ENCODE assay signal across 8 cellular contexts in the genomic region with DNA sequence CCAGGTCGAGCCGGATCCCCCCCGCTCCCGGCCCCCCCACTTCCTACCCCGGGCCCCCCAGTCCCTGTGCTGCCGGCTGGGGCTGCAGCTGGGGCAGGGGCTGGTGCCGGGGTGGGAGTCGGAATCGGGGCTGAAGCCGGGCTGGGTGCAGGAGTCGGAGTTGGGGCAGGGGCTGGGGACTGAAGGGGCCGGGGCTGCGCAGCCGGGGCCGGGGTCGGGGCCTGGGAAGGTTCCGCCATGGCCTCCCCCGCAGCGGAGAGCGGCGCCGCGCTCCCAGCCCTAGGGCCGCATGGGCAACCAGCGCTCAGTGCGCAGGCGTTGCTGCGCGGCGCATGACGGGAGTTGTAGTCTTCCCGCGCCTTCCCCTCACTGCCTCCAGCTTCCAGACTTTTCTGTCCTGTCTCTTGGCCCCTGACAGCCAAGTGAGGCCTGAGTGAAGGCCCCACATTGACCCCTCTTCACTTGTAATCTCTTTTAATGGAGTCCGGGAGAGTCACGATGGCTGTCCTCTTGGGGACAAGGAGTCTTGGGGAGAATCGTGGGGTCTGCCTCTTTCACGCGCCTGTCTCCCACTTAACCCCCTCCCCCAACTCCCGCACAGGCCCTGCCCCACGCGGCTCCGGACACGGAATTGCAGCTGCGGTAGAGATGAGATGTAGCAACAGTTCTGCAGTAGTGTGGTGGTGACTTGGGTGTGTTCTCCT. TPM values are rescaled to one million over a fixed set of nuclear protein-coding genes. Genes with fewer than 3 reads are reported as not detected.
DNase-seq lines count a peak whose midpoint lies in the region; ATAC-seq, FAIRE-seq and TF ChIP-seq lines count a peak whose summit lies in the region.

A gene (minus strand): TSS at position 302 of the 704 bp plus-strand sequence. CDS start 63 bp downstream, at position 239.

- ATAC-seq in A549 (peak; percentile 78 to 93), GM18502 (IDR thresholded peaks at IDR 0.05; ENCODE audit: poor library complexity, unreplicated experiment) (peak; percentile 74), HG03565 (IDR thresholded peaks at IDR 0.05; ENCODE audit: unreplicated experiment) (peak; percentile 53), mucosa of descending colon (peak; percentile 86)

- H3K36me3 ChIP-seq in mucosa of descending colon (ENCODE audit: low read depth) = no peaks in the 10 kb centered on the region

- WGBS in A549 (ENCODE audit: missing lambda C conversion rate) = 17% methylated on average over 28 of the region's 44 CpGs

- H3K9me3 ChIP-seq in A549 = no peaks in the 10 kb centered on the region
- no peaks in the 10 kb centered on the region for H3K9me3 ChIP-seq in mucosa of descending colon

- TF ChIP-seq RAD21 in A549 (conservative IDR thresholded peaks at IDR 0.05 in 1 of 2, IDR thresholded peaks at IDR 0.05 in 1 of 2) = no peak

- peak; percentile 28 for FAIRE-seq in A549 (lab: Jason Lieb, UNC)

- H3K4me3 ChIP-seq in A549 (peak within 1 kb of the TSS; percentile 93), epithelial cell of proximal tubule (ENCODE audit: low read depth, low read length) (peak within 1 kb of the TSS; percentile 65), mucosa of descending colon (peak within 1 kb of the TSS; percentile 50)

- DNase-seq in A549 (ENCODE audit: low read depth in 1 of 2, low spot score in 1 of 2) (peak; percentile 89 to 99), OCI-M1 (lab: John Stamatoyannopoulos, UW) (peak; percentile 90), activated T-cell treated with anti-CD3 and anti-CD28 coated beads for 4 hours (peak; percentile 72), epithelial cell of proximal tubule (ENCODE audit: low read depth) (no peak), mucosa of descending colon (peak; percentile 87 to 89 (median 89))
- peak; percentile 64 to 69 for DNase-seq in stimulated activated CD8-positive, alpha-beta memory T cell treated with anti-CD3 and anti-CD28 coated beads, Interleukin-2, amount 100 ng/mL, for 48 hours (ENCODE audit: low read depth in 2 of 2)

- POLR2A ChIA-PET in A549 (lab: Yijun Ruan, JAX) = interaction anchor here (0.6 to 1.6 kb wide), 11 partner anchors 11 to 456 kb away, joined by 3 to 10 read pairs (median 5); a partner anchor contains a TSS

- CTCF ChIA-PET in A549 (lab: Yijun Ruan, JAX) = interaction anchor here (0.6 to 39.5 kb wide), 16 partner anchors 10 to 406 kb away, joined by 3 to 658 read pairs (median 9); a partner anchor contains a TSS

- intact Hi-C loops in mucosa of descending colon (cut with DNase I, micrococcal nuclease) = no loop called here

- peaks cover 16% of the 10 kb centered on the region for H3K4me1 ChIP-seq in A549
- H3K4me1 ChIP-seq in mucosa of descending colon (ENCODE audit: low read depth) = peaks cover 17% of the 10 kb centered on the region

- peak within 1 kb of the TSS; percentile 94 to 98 for H3K27ac ChIP-seq in A549

- TF ChIP-seq CTCF in A549 (IDR thresholded peaks at IDR 0.05) (no peak), epithelial cell of proximal tubule (conservative IDR thresholded peaks at IDR 0.05; ENCODE audit: low read depth, low read length) (no peak), mucosa of descending colon (IDR thresholded peaks at IDR 0.05) (no peak)

- peak; percentile 93 for TF ChIP-seq POLR2A in A549 (IDR thresholded peaks at IDR 0.05; ENCODE audit: low read length)

- no peak for TF ChIP-seq EP300 in A549 (IDR thresholded peaks at IDR 0.05)

- peak within 1 kb of the TSS; percentile 96 for H3K4me2 ChIP-seq in A549

TF ChIP-seq in A549, 52 proteins besides CTCF, POLR2A, EP300 and RAD21 (continues in another document):
- TF ChIP-seq, protein P1, sequence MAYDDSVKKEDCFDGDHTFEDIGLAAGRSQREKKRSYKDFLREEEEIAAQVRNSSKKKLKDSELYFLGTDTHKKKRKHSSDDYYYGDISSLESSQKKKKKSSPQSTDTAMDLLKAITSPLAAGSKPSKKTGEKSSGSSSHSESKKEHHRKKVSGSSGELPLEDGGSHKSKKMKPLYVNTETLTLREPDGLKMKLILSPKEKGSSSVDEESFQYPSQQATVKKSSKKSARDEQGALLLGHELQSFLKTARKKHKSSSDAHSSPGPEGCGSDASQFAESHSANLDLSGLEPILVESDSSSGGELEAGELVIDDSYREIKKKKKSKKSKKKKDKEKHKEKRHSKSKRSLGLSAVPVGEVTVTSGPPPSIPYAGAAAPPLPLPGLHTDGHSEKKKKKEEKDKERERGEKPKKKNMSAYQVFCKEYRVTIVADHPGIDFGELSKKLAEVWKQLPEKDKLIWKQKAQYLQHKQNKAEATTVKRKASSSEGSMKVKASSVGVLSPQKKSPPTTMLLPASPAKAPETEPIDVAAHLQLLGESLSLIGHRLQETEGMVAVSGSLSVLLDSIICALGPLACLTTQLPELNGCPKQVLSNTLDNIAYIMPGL (CRISPR knock-in tag; IDR thresholded peaks at IDR 0.05; ENCODE audit: borderline replicate concordance) = no peak
- TF ChIP-seq BHLHE40 (IDR thresholded peaks at IDR 0.05; ENCODE audit: low read depth, low read length) = no peak
- TF ChIP-seq ZFP36 (IDR thresholded peaks at IDR 0.05; ENCODE audit: borderline replicate concordance, partially characterized antibody) = no peak
- TF ChIP-seq, protein P2, sequence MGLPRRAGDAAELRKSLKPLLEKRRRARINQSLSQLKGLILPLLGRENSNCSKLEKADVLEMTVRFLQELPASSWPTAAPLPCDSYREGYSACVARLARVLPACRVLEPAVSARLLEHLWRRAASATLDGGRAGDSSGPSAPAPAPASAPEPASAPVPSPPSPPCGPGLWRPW (IDR thresholded peaks at IDR 0.05) = no peak
- TF ChIP-seq, protein P3, sequence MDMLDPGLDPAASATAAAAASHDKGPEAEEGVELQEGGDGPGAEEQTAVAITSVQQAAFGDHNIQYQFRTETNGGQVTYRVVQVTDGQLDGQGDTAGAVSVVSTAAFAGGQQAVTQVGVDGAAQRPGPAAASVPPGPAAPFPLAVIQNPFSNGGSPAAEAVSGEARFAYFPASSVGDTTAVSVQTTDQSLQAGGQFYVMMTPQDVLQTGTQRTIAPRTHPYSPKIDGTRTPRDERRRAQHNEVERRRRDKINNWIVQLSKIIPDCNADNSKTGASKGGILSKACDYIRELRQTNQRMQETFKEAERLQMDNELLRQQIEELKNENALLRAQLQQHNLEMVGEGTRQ (IDR thresholded peaks at IDR 0.05) = no peak
- TF ChIP-seq CHD2 (IDR thresholded peaks at IDR 0.05; ENCODE audit: low read length, partially characterized antibody) = no peak
- TF ChIP-seq, protein P4, sequence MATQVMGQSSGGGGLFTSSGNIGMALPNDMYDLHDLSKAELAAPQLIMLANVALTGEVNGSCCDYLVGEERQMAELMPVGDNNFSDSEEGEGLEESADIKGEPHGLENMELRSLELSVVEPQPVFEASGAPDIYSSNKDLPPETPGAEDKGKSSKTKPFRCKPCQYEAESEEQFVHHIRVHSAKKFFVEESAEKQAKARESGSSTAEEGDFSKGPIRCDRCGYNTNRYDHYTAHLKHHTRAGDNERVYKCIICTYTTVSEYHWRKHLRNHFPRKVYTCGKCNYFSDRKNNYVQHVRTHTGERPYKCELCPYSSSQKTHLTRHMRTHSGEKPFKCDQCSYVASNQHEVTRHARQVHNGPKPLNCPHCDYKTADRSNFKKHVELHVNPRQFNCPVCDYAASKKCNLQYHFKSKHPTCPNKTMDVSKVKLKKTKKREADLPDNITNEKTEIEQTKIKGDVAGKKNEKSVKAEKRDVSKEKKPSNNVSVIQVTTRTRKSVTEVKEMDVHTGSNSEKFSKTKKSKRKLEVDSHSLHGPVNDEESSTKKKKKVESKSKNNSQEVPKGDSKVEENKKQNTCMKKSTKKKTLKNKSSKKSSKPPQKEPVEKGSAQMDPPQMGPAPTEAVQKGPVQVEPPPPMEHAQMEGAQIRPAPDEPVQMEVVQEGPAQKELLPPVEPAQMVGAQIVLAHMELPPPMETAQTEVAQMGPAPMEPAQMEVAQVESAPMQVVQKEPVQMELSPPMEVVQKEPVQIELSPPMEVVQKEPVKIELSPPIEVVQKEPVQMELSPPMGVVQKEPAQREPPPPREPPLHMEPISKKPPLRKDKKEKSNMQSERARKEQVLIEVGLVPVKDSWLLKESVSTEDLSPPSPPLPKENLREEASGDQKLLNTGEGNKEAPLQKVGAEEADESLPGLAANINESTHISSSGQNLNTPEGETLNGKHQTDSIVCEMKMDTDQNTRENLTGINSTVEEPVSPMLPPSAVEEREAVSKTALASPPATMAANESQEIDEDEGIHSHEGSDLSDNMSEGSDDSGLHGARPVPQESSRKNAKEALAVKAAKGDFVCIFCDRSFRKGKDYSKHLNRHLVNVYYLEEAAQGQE (IDR thresholded peaks at IDR 0.05) = no peak
- no peak for TF ChIP-seq TFCP2L1 (CRISPR knock-in tag; IDR thresholded peaks at IDR 0.05)
- TF ChIP-seq HOXB13 (CRISPR knock-in tag; IDR thresholded peaks at IDR 0.05; ENCODE audit: low read depth) = no peak
- TF ChIP-seq MAZ (IDR thresholded peaks at IDR 0.05; ENCODE audit: borderline replicate concordance, low read depth, low read length) = no peak
- no peak for TF ChIP-seq CBX2 (IDR thresholded peaks at IDR 0.05; ENCODE audit: borderline replicate concordance, low read depth)
- no peak for TF ChIP-seq JUNB (IDR thresholded peaks at IDR 0.05)
- no peak for TF ChIP-seq ZSCAN20 (CRISPR knock-in tag; IDR thresholded peaks at IDR 0.05)
- no peak for TF ChIP-seq RNF2 (IDR thresholded peaks at IDR 0.05; ENCODE audit: borderline replicate concordance, low read depth)
- no peak for TF ChIP-seq MAFK (IDR thresholded peaks at IDR 0.05; ENCODE audit: partially characterized antibody)
- no peak for TF ChIP-seq CBX8 (IDR thresholded peaks at IDR 0.05)
- no peak for TF ChIP-seq KDM5A (IDR thresholded peaks at IDR 0.05)
- TF ChIP-seq FOXS1 (CRISPR knock-in tag; IDR thresholded peaks at IDR 0.05) = no peak
- TF ChIP-seq NFE2L2 (conservative IDR thresholded peaks at IDR 0.05; ENCODE audit: low read length) = no peak
- TF ChIP-seq EHF (CRISPR knock-in tag; IDR thresholded peaks at IDR 0.05) = no peak
- no peak for TF ChIP-seq CEBPB (IDR thresholded peaks at IDR 0.05)

RNA-seq across cellular contexts. Expression of the gene that starts here (rescaled TPM):
- polyA plus RNA-seq in A549 (2011; rRNA removed) = 42.2 and 57.4 TPM in 2 replicates
- polyA plus RNA-seq in A549 (2012; cell fraction: cytosol; rRNA removed) = 59.4 and 65.0 TPM in 2 replicates
- 460 and 477 TPM in 2 replicates for polyA plus RNA-seq in A549 (2012; cell fraction: nucleus; rRNA removed)
- 64.0 to 74.6 TPM (median 68.1 TPM) in 3 replicates for polyA plus RNA-seq in A549 (2017; fragmentation: RNase III; extraction: RNeasy Plus Mini Kit Qiagen cat#74134 plus additional on column Dnase treatment)
- 35.0 and 36.6 TPM in 2 replicates for polyA minus RNA-seq in A549 (2011; rRNA and poly(A)+ RNA removed)
- 13.1 and 18.6 TPM in 2 replicates for total RNA-seq in epithelial cell of proximal tubule
- total RNA-seq in mucosa of descending colon = 10 to 100 TPM; 21.6 to 47.8 (median 31.4) TPM
